In the genomic region with DNA sequence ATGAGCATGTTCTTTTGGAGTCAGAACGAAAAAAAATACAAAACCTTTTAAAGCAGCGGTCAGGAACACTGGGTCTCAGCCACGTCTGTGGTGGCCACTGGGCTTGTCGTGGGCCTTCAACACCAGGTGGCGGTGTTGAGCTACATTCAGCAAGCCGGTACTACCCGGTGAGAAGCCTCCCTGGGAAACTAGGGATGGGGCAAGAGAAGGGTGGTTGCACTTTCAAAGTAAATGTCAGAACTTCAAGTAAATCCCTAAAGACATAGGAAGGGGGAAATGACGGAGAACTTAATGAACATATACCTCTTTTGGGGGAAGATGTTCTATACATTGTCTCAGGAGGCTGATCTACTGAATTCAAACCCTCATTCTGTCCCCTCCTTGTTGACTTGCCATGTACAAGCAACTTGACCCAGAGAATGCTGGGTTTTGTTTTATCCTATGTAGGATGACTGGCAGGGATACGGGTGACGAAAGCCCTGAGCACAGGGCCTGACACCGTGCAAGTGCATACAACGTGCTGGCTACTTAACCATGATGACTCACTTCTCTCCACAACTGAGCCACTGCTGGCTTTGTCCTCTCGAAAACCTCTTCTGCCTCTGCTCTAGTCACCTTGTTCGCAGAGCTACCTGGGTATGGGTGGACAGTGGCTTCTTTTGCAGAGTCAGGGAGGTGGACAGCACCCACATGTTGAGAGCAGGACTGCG, we compare ENCODE assay signal across 1 cellular context.
TF ChIP-seq lines count a peak whose summit lies in the region.

No MANE protein-coding gene starts in this region.

TF ChIP-seq in K562, 482 proteins besides CTCF, POLR2A, EP300 and RAD21 (continued from another document and continues in another):
- TF ChIP-seq, protein P1, sequence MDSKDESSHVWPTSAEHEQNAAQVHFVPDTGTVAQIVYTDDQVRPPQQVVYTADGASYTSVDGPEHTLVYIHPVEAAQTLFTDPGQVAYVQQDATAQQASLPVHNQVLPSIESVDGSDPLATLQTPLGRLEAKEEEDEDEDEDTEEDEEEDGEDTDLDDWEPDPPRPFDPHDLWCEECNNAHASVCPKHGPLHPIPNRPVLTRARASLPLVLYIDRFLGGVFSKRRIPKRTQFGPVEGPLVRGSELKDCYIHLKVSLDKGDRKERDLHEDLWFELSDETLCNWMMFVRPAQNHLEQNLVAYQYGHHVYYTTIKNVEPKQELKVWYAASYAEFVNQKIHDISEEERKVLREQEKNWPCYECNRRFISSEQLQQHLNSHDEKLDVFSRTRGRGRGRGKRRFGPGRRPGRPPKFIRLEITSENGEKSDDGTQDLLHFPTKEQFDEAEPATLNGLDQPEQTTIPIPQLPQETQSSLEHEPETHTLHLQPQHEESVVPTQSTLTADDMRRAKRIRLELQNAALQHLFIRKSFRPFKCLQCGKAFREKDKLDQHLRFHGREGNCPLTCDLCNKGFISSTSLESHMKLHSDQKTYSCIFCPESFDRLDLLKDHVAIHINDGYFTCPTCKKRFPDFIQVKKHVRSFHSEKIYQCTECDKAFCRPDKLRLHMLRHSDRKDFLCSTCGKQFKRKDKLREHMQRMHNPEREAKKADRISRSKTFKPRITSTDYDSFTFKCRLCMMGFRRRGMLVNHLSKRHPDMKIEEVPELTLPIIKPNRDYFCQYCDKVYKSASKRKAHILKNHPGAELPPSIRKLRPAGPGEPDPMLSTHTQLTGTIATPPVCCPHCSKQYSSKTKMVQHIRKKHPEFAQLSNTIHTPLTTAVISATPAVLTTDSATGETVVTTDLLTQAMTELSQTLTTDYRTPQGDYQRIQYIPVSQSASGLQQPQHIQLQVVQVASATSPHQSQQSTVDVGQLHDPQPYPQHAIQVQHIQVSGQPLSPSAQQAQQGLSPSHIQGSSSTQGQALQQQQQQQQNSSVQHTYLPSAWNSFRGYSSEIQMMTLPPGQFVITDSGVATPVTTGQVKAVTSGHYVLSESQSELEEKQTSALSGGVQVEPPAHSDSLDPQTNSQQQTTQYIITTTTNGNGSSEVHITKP (IDR thresholded peaks at IDR 0.05; ENCODE audit: partially characterized antibody) = peak; percentile 78
- TF ChIP-seq SMARCE1 (IDR thresholded peaks at IDR 0.05) (no peak), ZKSCAN1 (IDR thresholded peaks at IDR 0.05; ENCODE audit: low read depth, low read length) (no peak), CTBP1 (IDR thresholded peaks at IDR 0.05; ENCODE audit: borderline replicate concordance) (no peak), TCF7L2 (IDR thresholded peaks at IDR 0.05; ENCODE audit: low read depth, low read length) (no peak), C11orf30 (IDR thresholded peaks at IDR 0.05; ENCODE audit: low read depth) (no peak), ZNF316 (IDR thresholded peaks at IDR 0.05) (no peak), CBX8 (IDR thresholded peaks at IDR 0.05; ENCODE audit: borderline replicate concordance, extremely low read depth, low read depth, low read length, poor library complexity, severe bottlenecking) (no peak), ZNF764 (CRISPR knock-in tag; IDR thresholded peaks at IDR 0.05; ENCODE audit: low read depth) (no peak), PPARD (CRISPR knock-in tag; IDR thresholded peaks at IDR 0.05) (no peak), HDGF (IDR thresholded peaks at IDR 0.05) (no peak), HMG20B (CRISPR knock-in tag; IDR thresholded peaks at IDR 0.05) (no peak), JUND (IDR thresholded peaks at IDR 0.05; ENCODE audit: borderline replicate concordance, low read depth, low read length) (no peak; the same call in 1 of the 2 replicates), JUND (tag; IDR thresholded peaks at IDR 0.05; ENCODE audit: borderline replicate concordance, low read depth, low read length) (peak; percentile 32; the same call in 2 of the 3 replicates), SMC3 (conservative IDR thresholded peaks at IDR 0.05; ENCODE audit: insufficient read depth, low read depth, low read length) (peak; percentile 94), KDM5B (IDR thresholded peaks at IDR 0.05; ENCODE audit: insufficient replicate concordance, low read depth, low read length) (no peak), XRCC5 (IDR thresholded peaks at IDR 0.05; ENCODE audit: low read depth, low read length) (no peak), POLR3G (IDR thresholded peaks at IDR 0.05; ENCODE audit: extremely low read depth, insufficient read length, insufficient replicate concordance) (no peak), PTRF (tag; IDR thresholded peaks at IDR 0.05) (no peak), ZNF668 (CRISPR knock-in tag; IDR thresholded peaks at IDR 0.05) (no peak), HDAC1 (IDR thresholded peaks at IDR 0.05) (no peak), ARID2 (IDR thresholded peaks at IDR 0.05) (0 out of 2 replicates have a peak, but pooled peaks have one; percentile 50), ZNF79 (CRISPR knock-in tag; IDR thresholded peaks at IDR 0.05; ENCODE audit: low read depth) (no peak), LARP7 (IDR thresholded peaks at IDR 0.05) (no peak), ARHGAP35 (IDR thresholded peaks at IDR 0.05; ENCODE audit: partially characterized antibody) (no peak), XRCC4 (IDR thresholded peaks at IDR 0.05; ENCODE audit: extremely low read depth, insufficient read depth, insufficient read length) (no peak), NR4A1 (CRISPR knock-in tag; IDR thresholded peaks at IDR 0.05) (no peak), NR4A1 (tag; IDR thresholded peaks at IDR 0.05) (no peak), RFX7 (CRISPR knock-in tag; IDR thresholded peaks at IDR 0.05) (no peak), FOSL1 (tag; conservative IDR thresholded peaks at IDR 0.05) (peak; percentile 56; the same call in 1 of the 2 replicates), CC2D1A (IDR thresholded peaks at IDR 0.05) (peak; percentile 64), NCOR1 (IDR thresholded peaks at IDR 0.05) (0 out of 2 replicates have a peak, but pooled peaks have one; percentile 20), ZNF134 (CRISPR knock-in tag; conservative IDR thresholded peaks at IDR 0.05) (no peak), MAFF (IDR thresholded peaks at IDR 0.05; ENCODE audit: low read length) (no peak), ZNF696 (CRISPR knock-in tag; conservative IDR thresholded peaks at IDR 0.05) (no peak), MBD2 (IDR thresholded peaks at IDR 0.05; ENCODE audit: borderline replicate concordance, low read depth) (no peak), CREB1 (IDR thresholded peaks at IDR 0.05) (no peak), CREB1 (CRISPR knock-in tag; IDR thresholded peaks at IDR 0.05) (no peak), KDM4B (IDR thresholded peaks at IDR 0.05; ENCODE audit: borderline replicate concordance in 2 of 2, low read depth in 1 of 2) (no peak), FOXJ2 (tag; IDR thresholded peaks at IDR 0.05) (no peak), ZNF224 (CRISPR knock-in tag; IDR thresholded peaks at IDR 0.05) (no peak), PHF8 (IDR thresholded peaks at IDR 0.05; ENCODE audit: borderline replicate concordance, low read length) (no peak), MEF2D (tag; conservative IDR thresholded peaks at IDR 0.05; ENCODE audit: low read depth) (no peak), BRD4 (IDR thresholded peaks at IDR 0.05) (no peak), GTF2E2 (tag; IDR thresholded peaks at IDR 0.05) (no peak), CREM (IDR thresholded peaks at IDR 0.05; ENCODE audit: low read depth) (0 out of 2 replicates have a peak, but pooled peaks have one; percentile 30), HNRNPLL (IDR thresholded peaks at IDR 0.05; ENCODE audit: low read depth, low read length, poor library complexity, severe bottlenecking) (no peak), MCM5 (IDR thresholded peaks at IDR 0.05; ENCODE audit: low read depth) (no peak)
- TF ChIP-seq, protein P2, sequence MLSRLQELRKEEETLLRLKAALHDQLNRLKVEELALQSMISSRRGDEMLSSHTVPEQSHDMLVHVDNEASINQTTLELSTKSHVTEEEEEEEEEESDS (CRISPR knock-in tag; IDR thresholded peaks at IDR 0.05) = no peak
- TF ChIP-seq, protein P3, sequence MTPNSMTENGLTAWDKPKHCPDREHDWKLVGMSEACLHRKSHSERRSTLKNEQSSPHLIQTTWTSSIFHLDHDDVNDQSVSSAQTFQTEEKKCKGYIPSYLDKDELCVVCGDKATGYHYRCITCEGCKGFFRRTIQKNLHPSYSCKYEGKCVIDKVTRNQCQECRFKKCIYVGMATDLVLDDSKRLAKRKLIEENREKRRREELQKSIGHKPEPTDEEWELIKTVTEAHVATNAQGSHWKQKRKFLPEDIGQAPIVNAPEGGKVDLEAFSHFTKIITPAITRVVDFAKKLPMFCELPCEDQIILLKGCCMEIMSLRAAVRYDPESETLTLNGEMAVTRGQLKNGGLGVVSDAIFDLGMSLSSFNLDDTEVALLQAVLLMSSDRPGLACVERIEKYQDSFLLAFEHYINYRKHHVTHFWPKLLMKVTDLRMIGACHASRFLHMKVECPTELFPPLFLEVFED (CRISPR knock-in tag; conservative IDR thresholded peaks at IDR 0.05) = no peak
- TF ChIP-seq, protein P4, sequence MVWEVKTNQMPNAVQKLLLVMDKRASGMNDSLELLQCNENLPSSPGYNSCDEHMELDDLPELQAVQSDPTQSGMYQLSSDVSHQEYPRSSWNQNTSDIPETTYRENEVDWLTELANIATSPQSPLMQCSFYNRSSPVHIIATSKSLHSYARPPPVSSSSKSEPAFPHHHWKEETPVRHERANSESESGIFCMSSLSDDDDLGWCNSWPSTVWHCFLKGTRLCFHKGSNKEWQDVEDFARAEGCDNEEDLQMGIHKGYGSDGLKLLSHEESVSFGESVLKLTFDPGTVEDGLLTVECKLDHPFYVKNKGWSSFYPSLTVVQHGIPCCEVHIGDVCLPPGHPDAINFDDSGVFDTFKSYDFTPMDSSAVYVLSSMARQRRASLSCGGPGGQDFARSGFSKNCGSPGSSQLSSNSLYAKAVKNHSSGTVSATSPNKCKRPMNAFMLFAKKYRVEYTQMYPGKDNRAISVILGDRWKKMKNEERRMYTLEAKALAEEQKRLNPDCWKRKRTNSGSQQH (CRISPR knock-in tag; IDR thresholded peaks at IDR 0.05) = no peak
- TF ChIP-seq, protein P5, sequence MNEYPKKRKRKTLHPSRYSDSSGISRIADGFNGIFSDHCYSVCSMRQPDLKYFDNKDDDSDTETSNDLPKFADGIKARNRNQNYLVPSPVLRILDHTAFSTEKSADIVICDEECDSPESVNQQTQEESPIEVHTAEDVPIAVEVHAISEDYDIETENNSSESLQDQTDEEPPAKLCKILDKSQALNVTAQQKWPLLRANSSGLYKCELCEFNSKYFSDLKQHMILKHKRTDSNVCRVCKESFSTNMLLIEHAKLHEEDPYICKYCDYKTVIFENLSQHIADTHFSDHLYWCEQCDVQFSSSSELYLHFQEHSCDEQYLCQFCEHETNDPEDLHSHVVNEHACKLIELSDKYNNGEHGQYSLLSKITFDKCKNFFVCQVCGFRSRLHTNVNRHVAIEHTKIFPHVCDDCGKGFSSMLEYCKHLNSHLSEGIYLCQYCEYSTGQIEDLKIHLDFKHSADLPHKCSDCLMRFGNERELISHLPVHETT (CRISPR knock-in tag; conservative IDR thresholded peaks at IDR 0.05 in 1 of 2, IDR thresholded peaks at IDR 0.05 in 1 of 2) = no peak
- TF ChIP-seq, protein P6, sequence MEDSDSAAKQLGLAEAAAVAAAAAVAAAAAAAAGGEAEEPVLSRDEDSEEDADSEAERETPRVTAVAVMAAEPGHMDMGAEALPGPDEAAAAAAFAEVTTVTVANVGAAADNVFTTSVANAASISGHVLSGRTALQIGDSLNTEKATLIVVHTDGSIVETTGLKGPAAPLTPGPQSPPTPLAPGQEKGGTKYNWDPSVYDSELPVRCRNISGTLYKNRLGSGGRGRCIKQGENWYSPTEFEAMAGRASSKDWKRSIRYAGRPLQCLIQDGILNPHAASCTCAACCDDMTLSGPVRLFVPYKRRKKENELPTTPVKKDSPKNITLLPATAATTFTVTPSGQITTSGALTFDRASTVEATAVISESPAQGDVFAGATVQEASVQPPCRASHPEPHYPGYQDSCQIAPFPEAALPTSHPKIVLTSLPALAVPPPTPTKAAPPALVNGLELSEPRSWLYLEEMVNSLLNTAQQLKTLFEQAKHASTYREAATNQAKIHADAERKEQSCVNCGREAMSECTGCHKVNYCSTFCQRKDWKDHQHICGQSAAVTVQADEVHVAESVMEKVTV (CRISPR knock-in tag; IDR thresholded peaks at IDR 0.05) = peak; percentile 90
- TF ChIP-seq, protein P7, sequence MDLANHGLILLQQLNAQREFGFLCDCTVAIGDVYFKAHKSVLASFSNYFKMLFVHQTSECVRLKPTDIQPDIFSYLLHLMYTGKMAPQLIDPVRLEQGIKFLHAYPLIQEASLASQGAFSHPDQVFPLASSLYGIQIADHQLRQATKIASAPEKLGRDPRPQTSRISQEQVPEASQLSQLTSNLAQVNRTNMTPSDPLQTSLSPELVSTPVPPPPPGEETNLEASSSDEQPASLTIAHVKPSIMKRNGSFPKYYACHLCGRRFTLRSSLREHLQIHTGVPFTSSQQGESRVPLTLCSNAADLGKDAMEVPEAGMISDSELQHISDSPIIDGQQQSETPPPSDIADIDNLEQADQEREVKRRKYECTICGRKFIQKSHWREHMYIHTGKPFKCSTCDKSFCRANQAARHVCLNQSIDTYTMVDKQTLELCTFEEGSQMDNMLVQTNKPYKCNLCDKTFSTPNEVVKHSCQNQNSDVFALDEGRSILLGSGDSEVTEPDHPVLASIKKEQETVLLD (IDR thresholded peaks at IDR 0.05) = no peak
- TF ChIP-seq, protein P8, sequence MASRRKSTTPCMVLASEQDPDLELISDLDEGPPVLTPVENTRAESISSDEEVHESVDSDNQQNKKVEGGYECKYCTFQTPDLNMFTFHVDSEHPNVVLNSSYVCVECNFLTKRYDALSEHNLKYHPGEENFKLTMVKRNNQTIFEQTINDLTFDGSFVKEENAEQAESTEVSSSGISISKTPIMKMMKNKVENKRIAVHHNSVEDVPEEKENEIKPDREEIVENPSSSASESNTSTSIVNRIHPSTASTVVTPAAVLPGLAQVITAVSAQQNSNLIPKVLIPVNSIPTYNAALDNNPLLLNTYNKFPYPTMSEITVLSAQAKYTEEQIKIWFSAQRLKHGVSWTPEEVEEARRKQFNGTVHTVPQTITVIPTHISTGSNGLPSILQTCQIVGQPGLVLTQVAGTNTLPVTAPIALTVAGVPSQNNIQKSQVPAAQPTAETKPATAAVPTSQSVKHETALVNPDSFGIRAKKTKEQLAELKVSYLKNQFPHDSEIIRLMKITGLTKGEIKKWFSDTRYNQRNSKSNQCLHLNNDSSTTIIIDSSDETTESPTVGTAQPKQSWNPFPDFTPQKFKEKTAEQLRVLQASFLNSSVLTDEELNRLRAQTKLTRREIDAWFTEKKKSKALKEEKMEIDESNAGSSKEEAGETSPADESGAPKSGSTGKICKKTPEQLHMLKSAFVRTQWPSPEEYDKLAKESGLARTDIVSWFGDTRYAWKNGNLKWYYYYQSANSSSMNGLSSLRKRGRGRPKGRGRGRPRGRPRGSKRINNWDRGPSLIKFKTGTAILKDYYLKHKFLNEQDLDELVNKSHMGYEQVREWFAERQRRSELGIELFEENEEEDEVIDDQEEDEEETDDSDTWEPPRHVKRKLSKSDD (conservative IDR thresholded peaks at IDR 0.05; ENCODE audit: low read length) = no peak
- TF ChIP-seq, protein P9, sequence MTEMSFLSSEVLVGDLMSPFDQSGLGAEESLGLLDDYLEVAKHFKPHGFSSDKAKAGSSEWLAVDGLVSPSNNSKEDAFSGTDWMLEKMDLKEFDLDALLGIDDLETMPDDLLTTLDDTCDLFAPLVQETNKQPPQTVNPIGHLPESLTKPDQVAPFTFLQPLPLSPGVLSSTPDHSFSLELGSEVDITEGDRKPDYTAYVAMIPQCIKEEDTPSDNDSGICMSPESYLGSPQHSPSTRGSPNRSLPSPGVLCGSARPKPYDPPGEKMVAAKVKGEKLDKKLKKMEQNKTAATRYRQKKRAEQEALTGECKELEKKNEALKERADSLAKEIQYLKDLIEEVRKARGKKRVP (CRISPR knock-in tag; IDR thresholded peaks at IDR 0.05) = no peak
